Comparison of ENCODE assay signal across 14 cellular contexts in the genomic region with DNA sequence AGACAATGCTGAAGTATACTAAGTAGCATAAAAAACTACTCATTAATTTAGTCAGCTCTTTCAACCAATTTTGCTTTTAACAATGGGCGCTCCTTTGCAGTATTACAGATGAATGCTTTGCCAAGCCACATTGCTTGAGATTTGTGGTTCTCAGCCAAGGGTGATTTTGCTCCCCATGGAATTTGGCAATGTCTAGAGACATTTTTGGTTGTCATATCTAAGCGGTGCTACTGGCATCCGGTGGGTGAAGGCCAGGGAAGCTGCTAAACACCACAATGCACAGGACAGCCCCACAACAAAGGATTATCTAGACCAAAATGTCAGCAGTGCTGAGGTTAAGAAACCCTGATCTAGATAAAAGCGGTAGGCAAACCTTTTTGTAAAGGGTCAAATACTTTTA.
A peak's percentile ranks its signal among the peaks of the same experiment; 100 is the strongest.
DNase-seq lines count a peak whose midpoint lies in the region; ATAC-seq, FAIRE-seq and TF ChIP-seq lines count a peak whose summit lies in the region.
"Had no signal": no experiment of that assay in that cellular context is flagged by ENCODE, and none has a peak within 500 bp of the region (broad histone marks: within the 10 kb centered on the region; RNA-seq: fewer than 3 reads in every experiment).

No MANE protein-coding gene starts in this region.

- intact Hi-C loops in kidney (cut with DNase I) (no loop called here), CD14-positive monocyte (cut with micrococcal nuclease) (loop anchor here in 1 of 2 donors (10.0 kb wide), 1 partner anchor 114 kb away; a partner anchor contains a TSS)

- DNase-seq in GM03348 (ENCODE audit: low spot score) (peak; percentile 62), OCI-M1 (lab: John Stamatoyannopoulos, UW) (peak; percentile 19), kidney (no peak), mucosa of gallbladder (ENCODE audit: low spot score) (no peak), suprapubic skin (ENCODE audit: low spot score in 2 of 2) (no peak), CD14-positive monocyte (ENCODE audit: low spot score) (no peak)
- no peak for DNase-seq in natural killer cell treated with Interleukin-12 subunit alpha and Interleukin-12 subunit beta and Interleukin-15 and Interleukin-18, amount 100 ng/mL, for 72 hours (ENCODE audit: low spot score)
- DNase-seq: activated gamma-delta T cell, DMS 273 treated with DMSO at 0.1 percent for 48 hours, NCI-H1930, Peyer's patch, testis had no signal

- H3K9me3 Mint-ChIP-seq in natural killer cell treated with Interleukin-12 subunit alpha and Interleukin-12 subunit beta and Interleukin-15 and Interleukin-18, amount 100 ng/mL, for 72 hours, result no peaks in the 10 kb centered on the region
- no peaks in the 10 kb centered on the region for H3K9me3 Mint-ChIP-seq in CD14-positive monocyte

- H3K9me3 ChIP-seq in kidney (ENCODE audit: control insufficient read depth in 1 of 2, low read length in 2 of 2) (no peaks in the 10 kb centered on the region), suprapubic skin (no peaks in the 10 kb centered on the region)
- H3K9me3 ChIP-seq: Peyer's patch, testis had no signal

- TF ChIP-seq POLR2A in suprapubic skin (IDR thresholded peaks at IDR 0.05), result no peak

- H3K36me3 ChIP-seq in kidney (ENCODE audit: control insufficient read depth in 1 of 2, insufficient read depth in 2 of 2, low read length in 2 of 2) (peaks cover 5 to 8% of the 10 kb centered on the region in 2 donors), suprapubic skin (peaks cover 22% of the 10 kb centered on the region)

- H3K27ac Mint-ChIP-seq in natural killer cell treated with Interleukin-12 subunit alpha and Interleukin-12 subunit beta and Interleukin-15 and Interleukin-18, amount 100 ng/mL, for 72 hours, result no peak overlapping the region
- H3K27ac Mint-ChIP-seq in CD14-positive monocyte, result no peak overlapping the region

- H3K9ac ChIP-seq in kidney (ENCODE audit: low read length in 2 of 2), result no peak overlapping the region

- no peaks in the 10 kb centered on the region for H3K27me3 Mint-ChIP-seq in natural killer cell treated with Interleukin-12 subunit alpha and Interleukin-12 subunit beta and Interleukin-15 and Interleukin-18, amount 100 ng/mL, for 72 hours
- H3K27me3 Mint-ChIP-seq in CD14-positive monocyte (ENCODE audit: low read depth in 3 of 3), result no peaks in the 10 kb centered on the region

- no peaks in the 10 kb centered on the region for H3K36me3 Mint-ChIP-seq in natural killer cell treated with Interleukin-12 subunit alpha and Interleukin-12 subunit beta and Interleukin-15 and Interleukin-18, amount 100 ng/mL, for 72 hours
- H3K36me3 Mint-ChIP-seq in CD14-positive monocyte, result peaks cover 24 to 29% of the 10 kb centered on the region in 2 donors

- H3K4me3 ChIP-seq in kidney (ENCODE audit: low read length in 2 of 2) (no peak overlapping the region), suprapubic skin (no peak overlapping the region)
- H3K4me3 ChIP-seq: Peyer's patch, testis had no signal

- H3K4me3 Mint-ChIP-seq in natural killer cell treated with Interleukin-12 subunit alpha and Interleukin-12 subunit beta and Interleukin-15 and Interleukin-18, amount 100 ng/mL, for 72 hours, result no peak overlapping the region
- no peak overlapping the region for H3K4me3 Mint-ChIP-seq in CD14-positive monocyte

- TF ChIP-seq EP300 in suprapubic skin (IDR thresholded peaks at IDR 0.05), result no peak

- no peak overlapping the region for H3K27ac ChIP-seq in kidney (ENCODE audit: low read depth in 2 of 2, low read length in 2 of 2)
- H3K27ac ChIP-seq in suprapubic skin, result no peak overlapping the region
- H3K27ac ChIP-seq: Peyer's patch, testis, VCaP had no signal

- no peak for FAIRE-seq in kidney (lab: Jason Lieb, UNC)

- no peaks in the 10 kb centered on the region for H3K27me3 ChIP-seq in suprapubic skin
- H3K27me3 ChIP-seq: Peyer's patch, testis had no signal

- peak; percentile 19 for ATAC-seq in esophagus mucosa
- ATAC-seq in natural killer cell treated with Interleukin-12 subunit alpha and Interleukin-12 subunit beta and Interleukin-15 and Interleukin-18, amount 100 ng/mL, for 72 hours, result peak; percentile 55 to 58

- peaks cover 0 to 5% of the 10 kb centered on the region in 2 donors for H3K4me1 ChIP-seq in kidney (ENCODE audit: control insufficient read depth in 1 of 2, insufficient read depth in 1 of 2, low read depth in 1 of 2, low read length in 2 of 2)
- H3K4me1 ChIP-seq in suprapubic skin, result peaks cover 26% of the 10 kb centered on the region
- H3K4me1 ChIP-seq: Peyer's patch had no signal

- TF ChIP-seq CTCF in kidney (IDR thresholded peaks at IDR 0.05; ENCODE audit: borderline replicate concordance, extremely low read depth, insufficient read depth), result no peak
- TF ChIP-seq CTCF in suprapubic skin (IDR thresholded peaks at IDR 0.05), result no peak
- TF ChIP-seq CTCF in CD14-positive monocyte (IDR thresholded peaks at IDR 0.05), result no peak

- 39% methylated on average over 4 of the region's 4 CpGs for whole genome bisulfite sequencing in suprapubic skin

- peaks cover 29 to 33% of the 10 kb centered on the region in 2 donors for H3K4me1 Mint-ChIP-seq in natural killer cell treated with Interleukin-12 subunit alpha and Interleukin-12 subunit beta and Interleukin-15 and Interleukin-18, amount 100 ng/mL, for 72 hours (ENCODE audit: low read depth in 2 of 2)
- peaks cover 20% of the 10 kb centered on the region for H3K4me1 Mint-ChIP-seq in CD14-positive monocyte

Comparison
In these comparisons a context has a peak if more than half of its experiments do, and no peak if none do; other contexts are left out.
1. DNase-seq: peak in GM03348 (single experiment) and OCI-M1 (single experiment); none in natural killer cell treated with Interleukin-12 subunit alpha and Interleukin-12 subunit beta and Interleukin-15 and Interleukin-18, amount 100 ng/mL, for 72 hours (single experiment), kidney (single experiment), mucosa of gallbladder (single experiment), suprapubic skin (0 of 2) and CD14-positive monocyte (single experiment).